In genomic region chr2:176081451-176081992, GRCh38 we compare ENCODE assay signal across 13 cellular contexts. TPM values are rescaled to one million over a fixed set of nuclear protein-coding genes. Genes with fewer than 3 reads are reported as not detected.
DNase-seq lines count a peak whose midpoint lies in the region; ATAC-seq and TF ChIP-seq lines count a peak whose summit lies in the region.
"Had no signal": no experiment of that assay in that cellular context is flagged by ENCODE, and none has a peak within 500 bp of the region (broad histone marks: within the 10 kb centered on the region; RNA-seq: fewer than 3 reads in every experiment).

No MANE protein-coding gene starts in this region.

- H3K27ac Mint-ChIP-seq in CD8-positive, alpha-beta T cell = peak overlapping the region; percentile 37

- peak overlapping the region; percentile 73 for H3K9ac ChIP-seq in SK-N-MC (ENCODE audit: insufficient read length)

- DNase-seq in CD8-positive, alpha-beta T cell = peak in 1 of 7 experiments; percentile 7
- DNase-seq in SK-N-MC (ENCODE audit: low read depth, low spot score) (no peak), coronary artery (ENCODE audit: low spot score) (peak; percentile 26), osteoblast (ENCODE audit: insufficient read length, low spot score, missing footprints) (peak; percentile 93), RKO (ENCODE audit: low spot score) (no peak), NCI-H2171 treated with DMSO at 0.1 percent for 48 hours (lab: John Stamatoyannopoulos, UW) (no peak), NOMO-1 treated with dmso at 0.1 percent for 144 hours (lab: John Stamatoyannopoulos, UW; ENCODE audit: unreplicated experiment) (no peak)
- DNase-seq: GF-D8, Karpas-422, NCI-H345, occipital lobe, SJCRH30 had no signal

- H3K4me2 ChIP-seq in osteoblast (ENCODE audit: insufficient read depth, low read length) = no peak overlapping the region

- no peaks in the 10 kb centered on the region for H3K79me2 ChIP-seq in osteoblast (ENCODE audit: insufficient read depth, low read length)

- no peak overlapping the region for H3K4me3 Mint-ChIP-seq in CD8-positive, alpha-beta T cell

- H3K9me3 Mint-ChIP-seq in CD8-positive, alpha-beta T cell = peaks cover 18% of the 10 kb centered on the region

- H3K4me3 ChIP-seq in CD8-positive, alpha-beta T cell (ENCODE audit: low read depth, low read length) = no peak overlapping the region
- peak overlapping the region; percentile 83 for H3K4me3 ChIP-seq in SK-N-MC
- H3K4me3 ChIP-seq in coronary artery = no peak overlapping the region
- H3K4me3 ChIP-seq in osteoblast (ENCODE audit: insufficient read depth, low read length) = no peak overlapping the region
- H3K4me3 ChIP-seq: SJCRH30 had no signal

- POLR2A ChIA-PET in CD8-positive, alpha-beta T cell (lab: Charles Lee) = no interaction called here

- H3K4me1 Mint-ChIP-seq in CD8-positive, alpha-beta T cell (ENCODE audit: low read depth) = peaks cover 12% of the 10 kb centered on the region

- no peaks in the 10 kb centered on the region for H4K20me1 ChIP-seq in osteoblast (ENCODE audit: insufficient read depth, low read length)

- H3K36me3 ChIP-seq in CD8-positive, alpha-beta T cell (ENCODE audit: insufficient read depth, low read length) = no peaks in the 10 kb centered on the region
- peaks cover 11% of the 10 kb centered on the region; the same call in 1 of the 2 replicates for H3K36me3 ChIP-seq in SK-N-MC (ENCODE audit: insufficient read depth, low read length)
- H3K36me3 ChIP-seq in osteoblast (ENCODE audit: insufficient read depth, low read length) = no peaks in the 10 kb centered on the region
- H3K36me3 ChIP-seq: SJCRH30 had no signal

- H3K36me3 Mint-ChIP-seq in CD8-positive, alpha-beta T cell = peaks cover 6% of the 10 kb centered on the region

- peaks cover 19% of the 10 kb centered on the region for H3K9me3 ChIP-seq in CD8-positive, alpha-beta T cell (ENCODE audit: low read length)
- H3K9me3 ChIP-seq in SK-N-MC (ENCODE audit: low read depth, low read length) = no peaks in the 10 kb centered on the region
- no peaks in the 10 kb centered on the region for H3K9me3 ChIP-seq in osteoblast (ENCODE audit: low read depth, low read length)
- H3K9me3 ChIP-seq: SJCRH30 had no signal

- peaks cover 11% of the 10 kb centered on the region for H3K4me1 ChIP-seq in CD8-positive, alpha-beta T cell (ENCODE audit: insufficient read depth, low read length)
- H3K4me1 ChIP-seq in osteoblast (ENCODE audit: insufficient read depth, low read length) = no peaks in the 10 kb centered on the region
- H3K4me1 ChIP-seq: SJCRH30 had no signal

- intact Hi-C loops in CD8-positive, alpha-beta T cell (cut with DNase I, micrococcal nuclease) = loop anchor here in 1 of 2 experiments (5.0 kb wide), 1 partner anchor 41 kb away; the partner anchor contains the start of gene HOXD9

- H3K27me3 ChIP-seq in CD8-positive, alpha-beta T cell (ENCODE audit: insufficient read depth, low read length) = peaks cover 84% of the 10 kb centered on the region
- H3K27me3 ChIP-seq in osteoblast (ENCODE audit: insufficient read depth, low read length) = peaks cover 97% of the 10 kb centered on the region
- H3K27me3 ChIP-seq: SJCRH30 had no signal

- CTCF ChIA-PET in CD8-positive, alpha-beta T cell (lab: Charles Lee) = interaction anchor here (1.0 to 2.0 kb wide), 3 partner anchors 15 to 50 kb away, joined by 4 to 7 read pairs (median 5); no protein-coding TSS in a partner anchor

- peaks cover 79% of the 10 kb centered on the region for H3K27me3 Mint-ChIP-seq in CD8-positive, alpha-beta T cell (ENCODE audit: low read depth)

- TF ChIP-seq CTCF in CD8-positive, alpha-beta T cell (IDR thresholded peaks at IDR 0.05) = no peak
- TF ChIP-seq CTCF in coronary artery (IDR thresholded peaks at IDR 0.05) = no peak
- no peak for TF ChIP-seq CTCF in osteoblast (IDR thresholded peaks at IDR 0.05; ENCODE audit: extremely low read depth, low read depth, low read length)

- no peak overlapping the region for H2AFZ ChIP-seq in osteoblast (ENCODE audit: low read length)

- no peak overlapping the region for H3K27ac ChIP-seq in CD8-positive, alpha-beta T cell (ENCODE audit: low read depth, low read length)
- H3K27ac ChIP-seq in SK-N-MC (no peak overlapping the region), coronary artery (no peak overlapping the region), osteoblast (ENCODE audit: low read depth, low read length) (no peak overlapping the region)
- H3K27ac ChIP-seq: epithelial cell of prostate, SJCRH30 had no signal

- no peak for ATAC-seq in CD8-positive, alpha-beta T cell

RNA-seq across cellular contexts. Expression of gene EVX2, which starts 2.2 kb away (rescaled TPM):
- not detected for total RNA-seq in CD8-positive, alpha-beta T cell
- total RNA-seq in osteoblast = under 0.01 TPM in 1 of 2 replicates, not detected in the other
- total RNA-seq: occipital lobe, SJCRH30 had no signal

RNA-seq across cellular contexts. Expression of gene HOXD13, which starts 11.0 kb away (rescaled TPM):
- not detected for total RNA-seq in CD8-positive, alpha-beta T cell
- not detected in 2 replicates for total RNA-seq in osteoblast
- total RNA-seq: occipital lobe had no signal

RNA-seq across cellular contexts. Expression of gene HOXD12, which starts 18.1 kb away (rescaled TPM):
- not detected for total RNA-seq in CD8-positive, alpha-beta T cell
- not detected in 2 replicates for total RNA-seq in osteoblast
- total RNA-seq: occipital lobe had no signal

RNA-seq across cellular contexts. Expression of gene HOXD11, which starts 25.6 kb away (rescaled TPM):
- not detected for total RNA-seq in CD8-positive, alpha-beta T cell
- total RNA-seq in osteoblast = not detected in 2 replicates
- total RNA-seq: occipital lobe had no signal

RNA-seq across cellular contexts. Expression of gene HOXD10, which starts 35.1 kb away (rescaled TPM):
- total RNA-seq in CD8-positive, alpha-beta T cell = not detected
- not detected in 2 replicates for total RNA-seq in osteoblast
- total RNA-seq: occipital lobe had no signal

Comparison
In these comparisons a context has a peak if more than half of its experiments do, and no peak if none do; other contexts are left out.
1. DNase-seq: peak in coronary artery (single experiment) and osteoblast (single experiment); none in SK-N-MC (single experiment), RKO (single experiment), NCI-H2171 treated with DMSO at 0.1 percent for 48 hours (single experiment) and NOMO-1 treated with dmso at 0.1 percent for 144 hours (single experiment).